1 cellular context compared by ENCODE assay signal in the genomic region with DNA sequence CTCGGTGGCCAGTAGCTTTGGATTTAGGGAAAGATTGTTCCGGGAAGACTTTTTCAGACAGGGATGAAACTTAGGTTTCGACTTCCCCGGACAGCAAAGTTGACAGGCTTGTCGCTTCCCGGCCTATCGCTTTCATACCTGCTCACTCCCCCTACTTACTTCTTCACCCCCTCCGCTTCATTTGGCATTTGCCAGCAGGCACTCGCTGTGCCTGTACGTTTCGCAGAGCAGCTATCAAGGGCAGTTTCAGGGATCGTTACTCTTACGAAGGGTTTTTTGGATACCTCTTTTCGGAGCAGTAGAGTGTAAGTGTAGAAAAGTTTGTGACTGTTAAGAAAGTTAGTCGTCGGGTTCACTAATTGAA.
TF ChIP-seq lines count a peak whose summit lies in the region.

No MANE protein-coding gene starts in this region.

TF ChIP-seq in GM12878, 131 proteins besides CTCF, POLR2A, EP300 and RAD21:
- TF ChIP-seq IKZF2 (IDR thresholded peaks at IDR 0.05) (no peak), ZNF207 (IDR thresholded peaks at IDR 0.05; ENCODE audit: borderline replicate concordance) (no peak), PML (IDR thresholded peaks at IDR 0.05; ENCODE audit: low read length) (0 out of 2 replicates have a peak, but pooled peaks have one; percentile 50)
TF ChIP-seq in GM12878: peak in this region for 1.
